22 cellular contexts compared by ENCODE assay signal in the genomic region with DNA sequence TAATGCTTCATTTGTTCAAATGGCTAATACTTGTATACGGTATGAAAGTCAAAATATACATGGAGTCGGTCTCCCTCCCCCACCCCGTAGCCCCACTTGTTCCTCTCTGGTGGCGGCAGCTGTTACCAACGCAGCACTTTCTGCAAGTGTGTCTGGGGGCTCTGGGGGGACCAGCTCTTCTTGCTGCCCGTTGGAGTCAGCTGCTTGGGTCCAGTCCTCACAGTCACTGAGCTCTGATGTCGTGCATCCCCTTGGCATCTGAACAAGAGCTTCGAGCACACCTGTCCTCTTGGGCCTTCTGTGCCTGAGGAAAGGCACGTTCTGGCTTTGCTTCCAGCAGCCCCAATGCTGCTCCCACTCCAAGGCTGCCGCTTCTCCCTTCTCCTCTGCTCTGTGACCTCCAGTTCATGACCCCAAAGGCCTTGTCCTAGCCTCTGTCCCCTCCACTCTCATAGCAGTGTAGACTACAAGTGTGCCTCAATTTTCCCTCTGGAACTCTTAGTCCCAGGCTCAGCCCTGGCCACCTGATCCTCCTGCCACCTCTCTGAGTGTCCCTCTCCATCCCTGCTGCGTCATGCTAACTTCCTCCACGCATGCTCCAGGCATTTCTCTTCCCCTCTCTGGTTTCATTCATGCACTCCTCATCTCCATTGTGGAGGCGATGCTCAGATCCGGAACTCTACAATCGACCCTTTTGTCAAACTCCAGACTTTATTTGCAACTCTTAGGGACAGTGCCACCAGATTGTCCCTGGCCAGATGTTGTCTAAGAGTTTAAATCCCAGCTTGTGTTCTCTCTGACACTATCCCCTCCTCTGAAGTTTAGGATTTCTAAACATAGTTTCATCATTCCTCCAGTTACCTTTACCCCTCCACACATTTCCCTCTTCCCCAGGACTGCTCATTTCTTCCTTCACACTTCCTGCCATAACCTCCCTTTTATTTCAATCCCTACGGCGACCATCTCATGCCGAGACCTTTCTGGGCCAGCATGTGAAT.
"Had no signal": no experiment of that assay in that cellular context is flagged by ENCODE, and none has a peak within 500 bp of the region (broad histone marks: within the 10 kb centered on the region; RNA-seq: fewer than 3 reads in every experiment).

No MANE protein-coding gene starts in this region.

- H3K4me1 Mint-ChIP-seq: naive thymus-derived CD4-positive, alpha-beta T cell; stimulated activated effector memory CD8-positive, alpha-beta T cell treated with anti-CD3 and anti-CD28 coated beads, Interleukin-12 subunit alpha, Interleukin-12 subunit beta, amount 100 ng/mL, for 72 hours had no signal

- H3K27me3 ChIP-seq: heart left ventricle, pancreas, right lobe of liver, testis, tibial nerve had no signal

- H3K9me3 Mint-ChIP-seq: neural crest cell; stimulated activated effector memory CD8-positive, alpha-beta T cell treated with anti-CD3 and anti-CD28 coated beads, Interleukin-12 subunit alpha, Interleukin-12 subunit beta, amount 100 ng/mL, for 72 hours; stimulated activated naive CD8-positive, alpha-beta T cell treated with anti-CD3 and anti-CD28 coated beads, Interleukin-15, Interleukin-2, amounts not matched to agents 100 ng/mL and 50 ng/mL, for 24 hours had no signal

- DNase-seq: effector CD4-positive, alpha-beta T cell; foreskin melanocyte; heart left ventricle; hippocampal formation; left colon; left ventricle myocardium superior; mesendoderm; naive thymus-derived CD4-positive, alpha-beta T cell; occipital lobe; pancreas; retina; right lobe of liver; stimulated activated CD4-positive, alpha-beta T cell treated with anti-CD3 and anti-CD28 coated beads, Interleukin-4, amount 100 ng/mL, for 1 hour; stimulated activated CD8-positive, alpha-beta memory T cell treated with anti-CD3 and anti-CD28 coated beads, Interleukin-4, amount 100 ng/mL, for 48 hours; testis had no signal

- H3K9me3 ChIP-seq: heart left ventricle, pancreas, prostate gland, right lobe of liver, testis, tibial nerve had no signal

- FAIRE-seq: pancreas had no signal

- H3K27ac ChIP-seq: coronary artery, heart left ventricle, pancreas, prostate gland, right lobe of liver, testis, tibial nerve had no signal

- ATAC-seq: heart left ventricle; left colon; left ventricle myocardium superior; naive thymus-derived CD4-positive, alpha-beta T cell; pancreas; right lobe of liver; stimulated activated effector memory CD8-positive, alpha-beta T cell treated with anti-CD3 and anti-CD28 coated beads, Interleukin-12 subunit alpha, Interleukin-12 subunit beta, amount 100 ng/mL, for 72 hours had no signal

- H3K27ac Mint-ChIP-seq: naive thymus-derived CD4-positive, alpha-beta T cell; stimulated activated effector memory CD8-positive, alpha-beta T cell treated with anti-CD3 and anti-CD28 coated beads, Interleukin-12 subunit alpha, Interleukin-12 subunit beta, amount 100 ng/mL, for 72 hours; stimulated activated naive CD8-positive, alpha-beta T cell treated with anti-CD3 and anti-CD28 coated beads, Interleukin-15, Interleukin-2, amounts not matched to agents 100 ng/mL and 50 ng/mL, for 24 hours had no signal

- H3K36me3 ChIP-seq: heart left ventricle, pancreas, prostate gland, right lobe of liver, tibial nerve had no signal

- H3K4me3 Mint-ChIP-seq: naive thymus-derived CD4-positive, alpha-beta T cell; neural crest cell; stimulated activated effector memory CD8-positive, alpha-beta T cell treated with anti-CD3 and anti-CD28 coated beads, Interleukin-12 subunit alpha, Interleukin-12 subunit beta, amount 100 ng/mL, for 72 hours; stimulated activated naive CD8-positive, alpha-beta T cell treated with anti-CD3 and anti-CD28 coated beads, Interleukin-15, Interleukin-2, amounts not matched to agents 100 ng/mL and 50 ng/mL, for 24 hours had no signal

- H3K4me3 ChIP-seq: coronary artery, heart left ventricle, lung, pancreas, prostate gland, right lobe of liver, testis, tibial nerve had no signal

- H3K36me3 Mint-ChIP-seq: naive thymus-derived CD4-positive, alpha-beta T cell; stimulated activated effector memory CD8-positive, alpha-beta T cell treated with anti-CD3 and anti-CD28 coated beads, Interleukin-12 subunit alpha, Interleukin-12 subunit beta, amount 100 ng/mL, for 72 hours had no signal

- H3K4me1 ChIP-seq: pancreas, prostate gland, right lobe of liver, testis had no signal
